15 cellular contexts compared by ENCODE assay signal in the genomic region with DNA sequence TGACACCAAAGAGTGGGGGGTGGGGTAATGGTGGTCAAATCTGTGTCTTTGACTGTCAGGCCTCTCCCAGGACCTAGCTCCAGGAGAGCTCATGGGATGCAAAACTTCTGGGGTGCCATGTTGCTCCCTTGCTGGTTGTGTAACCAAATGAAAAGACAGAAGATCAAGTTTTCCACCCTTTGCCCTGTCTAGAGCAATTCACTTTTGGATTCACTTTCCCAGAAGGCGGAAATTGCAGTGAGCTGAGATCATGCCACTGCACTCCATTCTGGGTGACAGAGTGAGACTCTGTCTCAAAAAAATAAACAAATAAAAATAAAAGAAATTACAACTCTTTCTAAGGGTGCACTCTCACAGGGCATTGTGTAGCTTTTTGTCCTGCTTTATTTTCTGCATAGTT. TPM values are rescaled to one million over a fixed set of nuclear protein-coding genes. Genes with fewer than 3 reads are reported as not detected.
DNase-seq lines count a peak whose midpoint lies in the region; ATAC-seq, FAIRE-seq and TF ChIP-seq lines count a peak whose summit lies in the region.
"Had no signal": no experiment of that assay in that cellular context is flagged by ENCODE, and none has a peak within 500 bp of the region (broad histone marks: within the 10 kb centered on the region; RNA-seq: fewer than 3 reads in every experiment).

No MANE protein-coding gene starts in this region.

- in situ Hi-C loops in mammary epithelial cell (cut with MboI; ENCODE audit: low sequenced_read_pairs in 2 of 2), result loop anchor here in 1 of 2 donors (25.0 kb wide), 1 partner anchor 890 kb away; no protein-coding TSS in a partner anchor

- BruUV-seq in mammary epithelial cell (replicated peaks; lab: Mats Ljungman, UMichigan) (no TSS peak), MCF 10A (replicated peaks; lab: Mats Ljungman, UMichigan) (no TSS peak)

- H3K9me3 ChIP-seq in mammary epithelial cell (replicated peaks; ENCODE audit: insufficient read depth, low read length) (no peaks in the 10 kb centered on the region), trophoblast cell (ENCODE audit: insufficient read depth, low read depth, low read length) (peaks cover 3% of the 10 kb centered on the region)

- dilution Hi-C loops in mammary epithelial cell (cut with HindIII; ENCODE audit: low sequenced_read_pairs), result no loop called here

- peaks cover 7% of the 10 kb centered on the region for H3K9me3 Mint-ChIP-seq in MCF 10A (ENCODE audit: unreplicated experiment)
- H3K9me3 Mint-ChIP-seq in progenitor cell of endocrine pancreas (ENCODE audit: low read depth), result peaks cover 22% of the 10 kb centered on the region

- H3K23ac ChIP-seq in trophoblast cell (ENCODE audit: low read length), result no peak overlapping the region

- H3K27ac Mint-ChIP-seq in MCF 10A (ENCODE audit: low read depth, unreplicated experiment) (no peak overlapping the region), progenitor cell of endocrine pancreas (no peak overlapping the region)
- H3K27ac Mint-ChIP-seq: GM23338 had no signal

- no peak for TF ChIP-seq CTCF in mammary epithelial cell (conservative IDR thresholded peaks at IDR 0.05 in 1 of 2, IDR thresholded peaks at IDR 0.05 in 1 of 2; ENCODE audit: extremely low read depth in 1 of 2, insufficient read depth in 1 of 2, low read depth in 1 of 2, low read length in 2 of 2)
- no peak for TF ChIP-seq CTCF in MCF 10A (IDR thresholded peaks at IDR 0.05; ENCODE audit: unreplicated experiment)
- no peak for TF ChIP-seq CTCF in progenitor cell of endocrine pancreas (IDR thresholded peaks at IDR 0.05; ENCODE audit: unreplicated experiment)

- H2AFZ ChIP-seq in mammary epithelial cell (ENCODE audit: low read depth, low read length) (no peak overlapping the region), trophoblast cell (ENCODE audit: insufficient read depth, low read length, poor library complexity) (no peak overlapping the region)
- H2AFZ ChIP-seq: GM23338 had no signal

- H3K4me3 ChIP-seq in mammary epithelial cell (replicated peaks in 1 of 3; ENCODE audit: insufficient read depth in 1 of 3, low read depth in 2 of 3, low read length in 3 of 3) (no peak overlapping the region), trophoblast cell (ENCODE audit: low read depth, low read length) (no peak overlapping the region)
- H3K4me3 ChIP-seq: BLaER1, GM23338 had no signal

- no peak overlapping the region for H2BK12ac ChIP-seq in trophoblast cell (ENCODE audit: low read length)

- no peak overlapping the region for H2BK120ac ChIP-seq in trophoblast cell (ENCODE audit: insufficient read depth, low read length, poor library complexity)

- peak overlapping the region; percentile 19 for H2BK5ac ChIP-seq in trophoblast cell (ENCODE audit: low read depth, low read length, poor library complexity)

- 100% methylated on average over 1 of the region's 1 CpG for WGBS in mammary epithelial cell (ENCODE audit: low coverage, missing lambda C conversion rate)
- no CpG with 5 or more reads among the region's 1 CpG for WGBS in trophoblast cell (ENCODE audit: extremely low coverage, insufficient coverage, insufficient read length)

- H3K4me3 Mint-ChIP-seq in MCF 10A (ENCODE audit: unreplicated experiment) (no peak overlapping the region), progenitor cell of endocrine pancreas (ENCODE audit: low read depth) (no peak overlapping the region)
- H3K4me3 Mint-ChIP-seq: GM23338 had no signal

- H3K79me1 ChIP-seq in trophoblast cell (ENCODE audit: low read length), result peaks cover 2% of the 10 kb centered on the region

- peak overlapping the region; percentile 2 for H4K8ac ChIP-seq in trophoblast cell (ENCODE audit: low read depth, low read length)

- H3K4me2 ChIP-seq in mammary epithelial cell (ENCODE audit: insufficient read depth, low read depth, low read length) (no peak overlapping the region), trophoblast cell (ENCODE audit: low read length) (no peak overlapping the region)
- H3K4me2 ChIP-seq: BLaER1, GM23338 had no signal

- H4K20me1 ChIP-seq in mammary epithelial cell (ENCODE audit: insufficient read depth, low read length), result no peaks in the 10 kb centered on the region
- H4K20me1 ChIP-seq: BLaER1 had no signal

- H3K79me2 ChIP-seq in mammary epithelial cell (ENCODE audit: insufficient read depth, low read length) (no peaks in the 10 kb centered on the region), trophoblast cell (ENCODE audit: control insufficient read depth, insufficient read depth, low read length, poor library complexity) (no peaks in the 10 kb centered on the region)

- H3K27me3 Mint-ChIP-seq in MCF 10A (ENCODE audit: insufficient read depth, unreplicated experiment) (no peaks in the 10 kb centered on the region), progenitor cell of endocrine pancreas (no peaks in the 10 kb centered on the region)

- no peaks in the 10 kb centered on the region for H3K36me3 Mint-ChIP-seq in MCF 10A (ENCODE audit: insufficient read depth, unreplicated experiment)
- peaks cover 3% of the 10 kb centered on the region for H3K36me3 Mint-ChIP-seq in progenitor cell of endocrine pancreas (ENCODE audit: insufficient read depth)

- no peak overlapping the region for H4K12ac ChIP-seq in trophoblast cell (ENCODE audit: low read depth, low read length)

- H3K36me3 ChIP-seq in mammary epithelial cell (ENCODE audit: insufficient read depth, low read length), result peaks cover 23% of the 10 kb centered on the region
- H3K36me3 ChIP-seq in trophoblast cell (ENCODE audit: control insufficient read depth in 1 of 2, insufficient read depth in 2 of 2, low read length in 2 of 2), result peaks cover 8 to 9% of the 10 kb centered on the region in 2 experiments
- H3K36me3 ChIP-seq: BLaER1 had no signal

- no peak for ATAC-seq in GM19463 (IDR thresholded peaks at IDR 0.05; ENCODE audit: unreplicated experiment)
- ATAC-seq: GM23338 had no signal

- intact Hi-C loops in mammary epithelial cell (cut with micrococcal nuclease) (no loop called here), MCF 10A (cut with micrococcal nuclease) (no loop called here)

- DNase-seq in mammary epithelial cell (peak; percentile 20), MCF 10A (ENCODE audit: unreplicated experiment) (no peak), epithelial cell of prostate (ENCODE audit: low read depth, low spot score) (no peak), trophoblast cell (no peak), urothelium cell line (ENCODE audit: low spot score) (no peak), progenitor cell of endocrine pancreas (ENCODE audit: low spot score, unreplicated experiment) (no peak)
- DNase-seq: 8988T, AML-193, Calu3, DMS 273 treated with DMSO at 0.1 percent for 48 hours, H7 had no signal

- H3K4me1 ChIP-seq in mammary epithelial cell (ENCODE audit: insufficient read depth, low read length) (peaks cover 21% of the 10 kb centered on the region), trophoblast cell (ENCODE audit: control insufficient read depth in 1 of 2, insufficient read depth in 2 of 2, low read length in 2 of 2) (peaks cover 4 to 6% of the 10 kb centered on the region in 2 experiments)
- H3K4me1 ChIP-seq: BLaER1 had no signal

- H3K27me3 ChIP-seq in mammary epithelial cell (ENCODE audit: insufficient read depth, low read length), result no peaks in the 10 kb centered on the region
- H3K27me3 ChIP-seq in trophoblast cell (ENCODE audit: insufficient read depth, low read length), result no peaks in the 10 kb centered on the region
- H3K27me3 ChIP-seq: BLaER1 had no signal

- CTCF ChIA-PET in mammary epithelial cell (lab: Charles Lee; ENCODE audit: low non-redundant PET), result interaction anchor here (0.6 kb wide), 2 partner anchors 13 to 198 kb away, joined by 3 to 4 read pairs; no protein-coding TSS in a partner anchor
- CTCF ChIA-PET in MCF 10A (lab: Yijun Ruan, JAX), result interaction anchor here (0.5 to 2.1 kb wide), 3 partner anchors 12 to 873 kb away, joined by 3 to 14 read pairs (median 3); no protein-coding TSS in a partner anchor

- POLR2A ChIA-PET in MCF 10A (lab: Yijun Ruan, JAX), result interaction anchor here (0.6 to 0.7 kb wide), 3 partner anchors 10 to 52 kb away, joined by 3 read pairs; no protein-coding TSS in a partner anchor

- H3K9ac ChIP-seq in mammary epithelial cell (ENCODE audit: insufficient read depth, low read length) (no peak overlapping the region), trophoblast cell (ENCODE audit: low read length) (no peak overlapping the region)
- H3K9ac ChIP-seq: BLaER1 had no signal

- H3K18ac ChIP-seq in trophoblast cell (ENCODE audit: low read length), result no peak overlapping the region

- no peak for FAIRE-seq in urothelium cell line (lab: Jason Lieb, UNC)
- FAIRE-seq: GM12891 had no signal

- H2AK5ac ChIP-seq in trophoblast cell (ENCODE audit: low read length), result no peak overlapping the region

- peak overlapping the region; percentile 8 for H4K91ac ChIP-seq in trophoblast cell (ENCODE audit: low read depth, low read length)

- H3K4me1 Mint-ChIP-seq in MCF 10A (ENCODE audit: insufficient read depth, unreplicated experiment), result peaks cover 11% of the 10 kb centered on the region
- no peaks in the 10 kb centered on the region for H3K4me1 Mint-ChIP-seq in progenitor cell of endocrine pancreas (ENCODE audit: low read depth)
- H3K4me1 Mint-ChIP-seq: GM23338 had no signal

- H3K4ac ChIP-seq in trophoblast cell (ENCODE audit: low read depth, low read length), result no peak overlapping the region

- H3K27ac ChIP-seq in mammary epithelial cell (ENCODE audit: insufficient read depth, low read depth, low read length) (no peak overlapping the region), epithelial cell of prostate (peak overlapping the region; percentile 39), trophoblast cell (ENCODE audit: low read depth, low read length) (no peak overlapping the region)
- H3K27ac ChIP-seq: BLaER1 had no signal

- H3K14ac ChIP-seq in trophoblast cell (ENCODE audit: low read length), result no peak overlapping the region

RNA-seq across cellular contexts. Expression of gene PLA2R1, which starts 34.9 kb away (rescaled TPM):
- total RNA-seq in mammary epithelial cell (10 to 100 TPM; 10.8 to 17.8 TPM), MCF 10A (2022) (7.5 and 8.4 TPM in 2 replicates), progenitor cell of endocrine pancreas (1.3 and 1.7 TPM in 2 replicates)
- polyA plus RNA-seq in mammary epithelial cell, result 5.3 TPM
- polyA minus RNA-seq in mammary epithelial cell, result 10.3 TPM
- polyA plus RNA-seq in trophoblast cell (2013), result 1.2 and 1.3 TPM in 2 replicates
